ENCODE assay signal across 8 cellular contexts in the genomic region with DNA sequence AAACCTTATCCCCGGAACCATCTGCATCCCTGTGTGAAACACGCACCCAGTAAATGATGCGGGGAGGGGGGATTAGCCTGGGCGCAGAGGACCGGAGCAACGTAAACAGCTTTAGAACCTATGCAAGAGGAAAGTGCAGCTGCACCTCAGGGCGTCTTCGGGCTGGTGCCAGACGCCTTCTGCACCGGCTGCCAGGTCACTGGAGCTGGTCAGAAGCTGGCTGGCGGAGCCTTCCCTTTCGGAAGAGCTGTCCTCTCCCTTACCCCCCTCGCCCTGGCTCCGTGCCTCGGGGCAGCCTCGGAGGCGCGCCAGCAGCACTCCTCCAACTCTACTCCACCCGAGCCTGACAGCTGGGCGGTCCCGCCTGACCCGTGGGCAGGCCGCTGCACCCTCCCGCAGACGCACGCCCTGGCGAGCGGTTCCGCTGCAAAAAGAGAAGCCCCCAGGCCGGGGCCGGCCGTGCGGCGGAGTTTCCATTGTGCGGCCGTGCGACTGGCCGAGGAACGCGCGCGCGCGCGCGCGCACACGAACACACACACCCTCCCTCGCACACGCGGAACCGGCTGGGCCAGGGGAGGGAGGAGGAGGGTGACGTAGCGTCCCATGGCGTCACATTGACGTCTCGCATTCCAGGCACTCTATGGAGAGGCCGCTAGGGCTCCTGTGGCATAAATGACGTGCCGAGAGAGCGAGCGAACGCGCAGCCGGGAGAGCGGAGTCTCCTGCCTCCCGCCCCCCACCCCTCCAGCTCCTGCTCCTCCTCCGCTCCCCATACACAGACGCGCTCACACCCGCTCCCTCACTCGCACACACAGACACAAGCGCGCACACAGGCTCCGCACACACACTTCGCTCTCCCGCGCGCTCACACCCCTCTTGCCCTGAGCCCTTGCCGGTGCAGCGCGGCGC. TPM values are rescaled to one million over a fixed set of nuclear protein-coding genes. Genes with fewer than 3 reads are reported as not detected.
A peak's percentile ranks its signal among the peaks of the same experiment; 100 is the strongest.
DNase-seq lines count a peak whose midpoint lies in the region; ATAC-seq and TF ChIP-seq lines count a peak whose summit lies in the region.

Gene NR4A3, plus strand, starts transcription at position 699 of the 909 bp plus-strand sequence. CDS start 6,158 bp downstream, outside the sequence.

- in situ Hi-C loops in GM13976 (cut with MboI; ENCODE audit: low sequenced_read_pairs, unreplicated experiment): loop anchor here (25.0 kb wide), 2 partner anchors 391 to 634 kb away; no protein-coding TSS in a partner anchor

- H3K36me3 ChIP-seq in right atrium auricular region: no peaks in the 10 kb centered on the region
- no peaks in the 10 kb centered on the region for H3K36me3 ChIP-seq in uterus

- H3K36me3 Mint-ChIP-seq in T-helper 17 cell (ENCODE audit: low read depth): peaks cover 3% of the 10 kb centered on the region

- peak; percentile 81 for DNase-seq in GM13976 (ENCODE audit: low spot score)
- DNase-seq in NCI-H1694 treated with DMSO at 0.1 percent for 48 hours (lab: John Stamatoyannopoulos, UW): peak; percentile 56
- peak; percentile 82 to 86 (median 84) for DNase-seq in T-helper 17 cell
- peak; percentile 98 for DNase-seq in right atrium auricular region (ENCODE audit: low spot score)
- DNase-seq in pulmonary artery endothelial cell (ENCODE audit: low read depth, low spot score): peak; percentile 90
- peak; percentile 93 to 94 for DNase-seq in uterus

- peak; percentile 93 to 94 for TF ChIP-seq POLR2A in uterus (IDR thresholded peaks at IDR 0.05)

- peak within 1 kb of the TSS; percentile 99 for H3K27ac Mint-ChIP-seq in T-helper 17 cell

- peaks cover 45% of the 10 kb centered on the region for H3K27me3 Mint-ChIP-seq in T-helper 17 cell

- H3K4me3 ChIP-seq in right atrium auricular region: peak within 1 kb of the TSS; percentile 68 to 75
- H3K4me3 ChIP-seq in uterus: peak within 1 kb of the TSS; percentile 57 to 81

- H3K4me1 ChIP-seq in right atrium auricular region (peaks cover 0 to 29% of the 10 kb centered on the region in 2 donors), uterus (peaks cover 7 to 12% of the 10 kb centered on the region in 2 donors)

- H3K4me3 Mint-ChIP-seq in T-helper 17 cell: peak within 1 kb of the TSS; percentile 99

- H3K27me3 ChIP-seq in right atrium auricular region (no peaks in the 10 kb centered on the region), uterus (no peaks in the 10 kb centered on the region)

- H3K27ac ChIP-seq in angular gyrus (ENCODE audit: low read depth, low read length) (peak within 1 kb of the TSS; percentile 87), right atrium auricular region (peak within 1 kb of the TSS; percentile 97 to 98), uterus (peak within 1 kb of the TSS; percentile 96 to 99)

- ATAC-seq in HG02884 (IDR thresholded peaks at IDR 0.05; ENCODE audit: unreplicated experiment) (peak; percentile 27), T-helper 17 cell (peak; percentile 47)

- peaks cover 49% of the 10 kb centered on the region for H3K4me1 Mint-ChIP-seq in T-helper 17 cell

- intact Hi-C loops in uterus (cut with DNase I; ENCODE audit: low total_unique reads): loop anchor here (10.0 kb wide), 1 partner anchor 593 kb away; no protein-coding TSS in a partner anchor

- H3K9me3 ChIP-seq in T-helper 17 cell (ENCODE audit: control insufficient read depth, low read length, poor library complexity, severe bottlenecking) (no peaks in the 10 kb centered on the region), right atrium auricular region (no peaks in the 10 kb centered on the region), uterus (no peaks in the 10 kb centered on the region)

- TF ChIP-seq CTCF in GM13976 (IDR thresholded peaks at IDR 0.05; ENCODE audit: borderline replicate concordance, control extremely low read depth, extremely low read depth, insufficient read depth, missing control alignments) (no peak), right atrium auricular region (IDR thresholded peaks at IDR 0.05) (peak in 1 of 2 donors; percentile 37), uterus (IDR thresholded peaks at IDR 0.05) (peak in 3 of 4 experiments; percentile 42 to 73 (median 58))

RNA-seq across cellular contexts. Expression of gene NR4A3, which starts in this region (rescaled TPM):
- total RNA-seq in T-helper 17 cell (10 to 100 TPM; 48.2 to 51.3 TPM), right atrium auricular region (10 to 100 TPM; 15.8 to 19.9 TPM), pulmonary artery endothelial cell (under 0.01 and 0.07 TPM in 2 replicates), uterus (1 to 10 TPM in 3 of 4 donors, under 1 TPM in 1; under 0.01 to 5.5 (median 2.0) TPM)

Comparison
In these comparisons a context has a peak if more than half of its experiments do, and no peak if none do; other contexts are left out.
1. Peak in every context shown above with its lines: DNase-seq, ATAC-seq, H3K4me3 ChIP-seq and H3K27ac ChIP-seq.
2. Peak in DNase-seq in pulmonary artery endothelial cell; RNA of the gene not detected or under 1 TPM.